1 cellular context compared by ENCODE assay signal in the genomic region with DNA sequence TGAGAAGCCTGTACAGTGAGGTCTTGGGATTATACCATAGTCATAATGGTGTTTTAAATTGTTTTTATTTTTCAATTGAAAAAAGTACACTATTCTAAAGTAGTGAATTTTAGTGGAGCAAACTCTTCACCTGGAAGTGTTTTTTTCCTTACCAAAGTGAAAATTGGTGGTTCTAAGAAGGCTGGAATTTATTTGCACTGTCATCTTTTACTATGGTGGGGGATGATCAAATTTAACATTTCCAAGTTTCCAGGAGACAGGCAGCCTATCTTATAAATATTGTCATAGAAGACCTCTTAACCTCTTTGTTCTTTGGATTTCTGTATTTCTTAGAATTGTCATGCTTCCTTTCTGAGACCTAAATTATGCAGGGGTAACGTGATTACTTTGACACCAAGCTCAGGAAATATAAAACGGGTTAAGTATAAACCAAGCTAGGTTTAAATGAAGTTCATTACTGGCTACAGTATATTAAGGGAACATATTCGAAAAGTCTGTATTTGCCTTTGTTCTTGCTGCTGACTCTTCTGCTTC.
TF ChIP-seq lines count a peak whose summit lies in the region.

No MANE protein-coding gene starts in this region.

TF ChIP-seq in GM23338, 12 proteins besides CTCF, POLR2A, EP300 and RAD21 (continued from another document):
- TF ChIP-seq, protein P1, sequence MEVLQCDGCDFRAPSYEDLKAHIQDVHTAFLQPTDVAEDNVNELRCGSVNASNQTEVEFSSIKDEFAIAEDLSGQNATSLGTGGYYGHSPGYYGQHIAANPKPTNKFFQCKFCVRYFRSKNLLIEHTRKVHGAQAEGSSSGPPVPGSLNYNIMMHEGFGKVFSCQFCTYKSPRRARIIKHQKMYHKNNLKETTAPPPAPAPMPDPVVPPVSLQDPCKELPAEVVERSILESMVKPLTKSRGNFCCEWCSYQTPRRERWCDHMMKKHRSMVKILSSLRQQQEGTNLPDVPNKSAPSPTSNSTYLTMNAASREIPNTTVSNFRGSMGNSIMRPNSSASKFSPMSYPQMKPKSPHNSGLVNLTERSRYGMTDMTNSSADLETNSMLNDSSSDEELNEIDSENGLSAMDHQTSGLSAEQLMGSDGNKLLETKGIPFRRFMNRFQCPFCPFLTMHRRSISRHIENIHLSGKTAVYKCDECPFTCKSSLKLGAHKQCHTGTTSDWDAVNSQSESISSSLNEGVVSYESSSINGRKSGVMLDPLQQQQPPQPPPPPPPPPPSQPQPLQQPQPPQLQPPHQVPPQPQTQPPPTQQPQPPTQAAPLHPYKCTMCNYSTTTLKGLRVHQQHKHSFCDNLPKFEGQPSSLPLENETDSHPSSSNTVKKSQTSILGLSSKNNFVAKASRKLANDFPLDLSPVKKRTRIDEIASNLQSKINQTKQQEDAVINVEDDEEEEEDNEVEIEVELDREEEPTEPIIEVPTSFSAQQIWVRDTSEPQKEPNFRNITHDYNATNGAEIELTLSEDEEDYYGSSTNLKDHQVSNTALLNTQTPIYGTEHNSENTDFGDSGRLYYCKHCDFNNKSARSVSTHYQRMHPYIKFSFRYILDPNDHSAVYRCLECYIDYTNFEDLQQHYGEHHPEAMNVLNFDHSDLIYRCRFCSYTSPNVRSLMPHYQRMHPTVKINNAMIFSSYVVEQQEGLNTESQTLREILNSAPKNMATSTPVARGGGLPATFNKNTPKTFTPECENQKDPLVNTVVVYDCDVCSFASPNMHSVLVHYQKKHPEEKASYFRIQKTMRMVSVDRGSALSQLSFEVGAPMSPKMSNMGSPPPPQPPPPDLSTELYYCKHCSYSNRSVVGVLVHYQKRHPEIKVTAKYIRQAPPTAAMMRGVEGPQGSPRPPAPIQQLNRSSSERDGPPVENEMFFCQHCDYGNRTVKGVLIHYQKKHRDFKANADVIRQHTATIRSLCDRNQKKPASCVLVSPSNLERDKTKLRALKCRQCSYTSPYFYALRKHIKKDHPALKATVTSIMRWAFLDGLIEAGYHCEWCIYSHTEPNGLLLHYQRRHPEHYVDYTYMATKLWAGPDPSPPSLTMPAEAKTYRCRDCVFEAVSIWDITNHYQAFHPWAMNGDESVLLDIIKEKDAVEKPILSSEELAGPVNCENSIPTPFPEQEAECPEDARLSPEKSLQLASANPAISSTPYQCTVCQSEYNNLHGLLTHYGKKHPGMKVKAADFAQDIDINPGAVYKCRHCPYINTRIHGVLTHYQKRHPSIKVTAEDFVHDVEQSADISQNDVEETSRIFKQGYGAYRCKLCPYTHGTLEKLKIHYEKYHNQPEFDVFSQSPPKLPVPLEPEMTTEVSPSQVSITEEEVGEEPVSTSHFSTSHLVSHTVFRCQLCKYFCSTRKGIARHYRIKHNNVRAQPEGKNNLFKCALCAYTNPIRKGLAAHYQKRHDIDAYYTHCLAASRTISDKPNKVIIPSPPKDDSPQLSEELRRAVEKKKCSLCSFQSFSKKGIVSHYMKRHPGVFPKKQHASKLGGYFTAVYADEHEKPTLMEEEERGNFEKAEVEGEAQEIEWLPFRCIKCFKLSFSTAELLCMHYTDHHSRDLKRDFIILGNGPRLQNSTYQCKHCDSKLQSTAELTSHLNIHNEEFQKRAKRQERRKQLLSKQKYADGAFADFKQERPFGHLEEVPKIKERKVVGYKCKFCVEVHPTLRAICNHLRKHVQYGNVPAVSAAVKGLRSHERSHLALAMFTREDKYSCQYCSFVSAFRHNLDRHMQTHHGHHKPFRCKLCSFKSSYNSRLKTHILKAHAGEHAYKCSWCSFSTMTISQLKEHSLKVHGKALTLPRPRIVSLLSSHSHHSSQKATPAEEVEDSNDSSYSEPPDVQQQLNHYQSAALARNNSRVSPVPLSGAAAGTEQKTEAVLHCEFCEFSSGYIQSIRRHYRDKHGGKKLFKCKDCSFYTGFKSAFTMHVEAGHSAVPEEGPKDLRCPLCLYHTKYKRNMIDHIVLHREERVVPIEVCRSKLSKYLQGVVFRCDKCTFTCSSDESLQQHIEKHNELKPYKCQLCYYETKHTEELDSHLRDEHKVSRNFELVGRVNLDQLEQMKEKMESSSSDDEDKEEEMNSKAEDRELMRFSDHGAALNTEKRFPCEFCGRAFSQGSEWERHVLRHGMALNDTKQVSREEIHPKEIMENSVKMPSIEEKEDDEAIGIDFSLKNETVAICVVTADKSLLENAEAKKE (CRISPR knock-in tag; IDR thresholded peaks at IDR 0.05), result no peak
- TF ChIP-seq ZNF331 (CRISPR knock-in tag; IDR thresholded peaks at IDR 0.05; ENCODE audit: low read depth) (no peak), EZH2phosphoT487 (IDR thresholded peaks at IDR 0.05; ENCODE audit: unreplicated experiment) (no peak), POLR2AphosphoS5 (IDR thresholded peaks at IDR 0.05; ENCODE audit: low read depth) (no peak), CREB1 (CRISPR knock-in tag; IDR thresholded peaks at IDR 0.05; ENCODE audit: low read depth) (no peak), JUNB (IDR thresholded peaks at IDR 0.05; ENCODE audit: unreplicated experiment) (no peak), NANOG (IDR thresholded peaks at IDR 0.05; ENCODE audit: borderline replicate concordance) (no peak), ZNF114 (CRISPR knock-in tag; IDR thresholded peaks at IDR 0.05) (no peak)
- TF ChIP-seq, protein P2, sequence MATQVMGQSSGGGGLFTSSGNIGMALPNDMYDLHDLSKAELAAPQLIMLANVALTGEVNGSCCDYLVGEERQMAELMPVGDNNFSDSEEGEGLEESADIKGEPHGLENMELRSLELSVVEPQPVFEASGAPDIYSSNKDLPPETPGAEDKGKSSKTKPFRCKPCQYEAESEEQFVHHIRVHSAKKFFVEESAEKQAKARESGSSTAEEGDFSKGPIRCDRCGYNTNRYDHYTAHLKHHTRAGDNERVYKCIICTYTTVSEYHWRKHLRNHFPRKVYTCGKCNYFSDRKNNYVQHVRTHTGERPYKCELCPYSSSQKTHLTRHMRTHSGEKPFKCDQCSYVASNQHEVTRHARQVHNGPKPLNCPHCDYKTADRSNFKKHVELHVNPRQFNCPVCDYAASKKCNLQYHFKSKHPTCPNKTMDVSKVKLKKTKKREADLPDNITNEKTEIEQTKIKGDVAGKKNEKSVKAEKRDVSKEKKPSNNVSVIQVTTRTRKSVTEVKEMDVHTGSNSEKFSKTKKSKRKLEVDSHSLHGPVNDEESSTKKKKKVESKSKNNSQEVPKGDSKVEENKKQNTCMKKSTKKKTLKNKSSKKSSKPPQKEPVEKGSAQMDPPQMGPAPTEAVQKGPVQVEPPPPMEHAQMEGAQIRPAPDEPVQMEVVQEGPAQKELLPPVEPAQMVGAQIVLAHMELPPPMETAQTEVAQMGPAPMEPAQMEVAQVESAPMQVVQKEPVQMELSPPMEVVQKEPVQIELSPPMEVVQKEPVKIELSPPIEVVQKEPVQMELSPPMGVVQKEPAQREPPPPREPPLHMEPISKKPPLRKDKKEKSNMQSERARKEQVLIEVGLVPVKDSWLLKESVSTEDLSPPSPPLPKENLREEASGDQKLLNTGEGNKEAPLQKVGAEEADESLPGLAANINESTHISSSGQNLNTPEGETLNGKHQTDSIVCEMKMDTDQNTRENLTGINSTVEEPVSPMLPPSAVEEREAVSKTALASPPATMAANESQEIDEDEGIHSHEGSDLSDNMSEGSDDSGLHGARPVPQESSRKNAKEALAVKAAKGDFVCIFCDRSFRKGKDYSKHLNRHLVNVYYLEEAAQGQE (IDR thresholded peaks at IDR 0.05; ENCODE audit: unreplicated experiment), result no peak
- TF ChIP-seq, protein P3, sequence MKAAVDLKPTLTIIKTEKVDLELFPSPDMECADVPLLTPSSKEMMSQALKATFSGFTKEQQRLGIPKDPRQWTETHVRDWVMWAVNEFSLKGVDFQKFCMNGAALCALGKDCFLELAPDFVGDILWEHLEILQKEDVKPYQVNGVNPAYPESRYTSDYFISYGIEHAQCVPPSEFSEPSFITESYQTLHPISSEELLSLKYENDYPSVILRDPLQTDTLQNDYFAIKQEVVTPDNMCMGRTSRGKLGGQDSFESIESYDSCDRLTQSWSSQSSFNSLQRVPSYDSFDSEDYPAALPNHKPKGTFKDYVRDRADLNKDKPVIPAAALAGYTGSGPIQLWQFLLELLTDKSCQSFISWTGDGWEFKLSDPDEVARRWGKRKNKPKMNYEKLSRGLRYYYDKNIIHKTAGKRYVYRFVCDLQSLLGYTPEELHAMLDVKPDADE (IDR thresholded peaks at IDR 0.05), result no peak
